Comparison of ENCODE assay signal across 20 cellular contexts in genomic region chr2:220708366-220708765, GRCh38.
DNase-seq lines count a peak whose midpoint lies in the region; ATAC-seq and TF ChIP-seq lines count a peak whose summit lies in the region.
"Had no signal": no experiment of that assay in that cellular context is flagged by ENCODE, and none has a peak within 500 bp of the region (broad histone marks: within the 10 kb centered on the region; RNA-seq: fewer than 3 reads in every experiment).

No MANE protein-coding gene starts in this region.

- in situ Hi-C loops in brain microvascular endothelial cell (cut with HindIII; ENCODE audit: low pct_ligation_motif_present, low sequenced_read_pairs) = no loop called here

- H4K5ac ChIP-seq in mesendoderm (ENCODE audit: low read length) = no peak overlapping the region

- H3K9ac ChIP-seq in mesenchymal stem cell (ENCODE audit: low read length) (peak overlapping the region; percentile 39), mesendoderm (ENCODE audit: low read length) (no peak overlapping the region)

- no peaks in the 10 kb centered on the region for H3K79me2 ChIP-seq in mesendoderm (ENCODE audit: control insufficient read depth, insufficient read depth, low read length)

- no peak overlapping the region for H2AFZ ChIP-seq in mesenchymal stem cell (ENCODE audit: low read depth, low read length)

- no peak overlapping the region for H3K14ac ChIP-seq in mesenchymal stem cell (ENCODE audit: low read length in 2 of 2)

- no peak overlapping the region for H3K4ac ChIP-seq in mesenchymal stem cell (ENCODE audit: low read depth in 1 of 2, low read length in 2 of 2)
- no peak overlapping the region for H3K4ac ChIP-seq in mesendoderm (ENCODE audit: low read depth, low read length)

- WGBS in mesenchymal stem cell = 93% methylated on average over 3 of the region's 3 CpGs
- no CpG with 5 or more reads among the region's 3 CpGs for WGBS in mesendoderm (ENCODE audit: extremely low coverage, insufficient coverage, low lambda C conversion rate)

- H2AK5ac ChIP-seq in mesenchymal stem cell (ENCODE audit: low read length, severe bottlenecking) (no peak overlapping the region), mesendoderm (ENCODE audit: low read length) (no peak overlapping the region)

- H3K4me2 ChIP-seq in mesenchymal stem cell (ENCODE audit: low read length, poor library complexity, severe bottlenecking) = no peak overlapping the region
- no peak overlapping the region for H3K4me2 ChIP-seq in mesendoderm (ENCODE audit: low read length)

- H3K4me1 ChIP-seq in mesenchymal stem cell (ENCODE audit: control insufficient read depth, insufficient read depth, low read depth, low read length) (peaks cover 2% of the 10 kb centered on the region), mesendoderm (ENCODE audit: control insufficient read depth, low read depth, low read length) (no peaks in the 10 kb centered on the region), lower lobe of right lung (no peaks in the 10 kb centered on the region)
- H3K4me1 ChIP-seq: suprapubic skin had no signal

- ATAC-seq in GM19035 (IDR thresholded peaks at IDR 0.05; ENCODE audit: unreplicated experiment) = no peak
- ATAC-seq in GM21367 (IDR thresholded peaks at IDR 0.05; ENCODE audit: unreplicated experiment) = no peak
- no peak for ATAC-seq in lower lobe of right lung

- H4K8ac ChIP-seq in mesenchymal stem cell (ENCODE audit: low read length) = no peak overlapping the region
- no peak overlapping the region for H4K8ac ChIP-seq in mesendoderm (ENCODE audit: low read depth, low read length)

- intact Hi-C loops in lower lobe of right lung (cut with DNase I) = no loop called here

- H3K23ac ChIP-seq in mesenchymal stem cell (ENCODE audit: low read length in 2 of 2) = no peak overlapping the region
- no peak overlapping the region for H3K23ac ChIP-seq in mesendoderm (ENCODE audit: low read length)

- no peaks in the 10 kb centered on the region for H3K9me3 ChIP-seq in mesenchymal stem cell (ENCODE audit: control insufficient read depth, low read length)
- H3K9me3 ChIP-seq in lower lobe of right lung = no peaks in the 10 kb centered on the region
- H3K9me3 ChIP-seq: suprapubic skin had no signal

- H3K56ac ChIP-seq in mesendoderm (ENCODE audit: low read length) = no peak overlapping the region

- H3K36me3 ChIP-seq in brain microvascular endothelial cell (replicated peaks) (no peaks in the 10 kb centered on the region), mesenchymal stem cell (ENCODE audit: control insufficient read depth in 1 of 2, insufficient read depth in 2 of 2, low read depth in 1 of 2, low read length in 2 of 2) (no peaks in the 10 kb centered on the region), mesendoderm (ENCODE audit: control insufficient read depth, insufficient read depth, low read length) (no peaks in the 10 kb centered on the region), lower lobe of right lung (no peaks in the 10 kb centered on the region)
- H3K36me3 ChIP-seq: suprapubic skin had no signal

- no peaks in the 10 kb centered on the region for H3K79me1 ChIP-seq in mesenchymal stem cell (replicated peaks; ENCODE audit: low read length, poor library complexity, severe bottlenecking)
- H3K79me1 ChIP-seq in mesendoderm (ENCODE audit: low read length) = no peaks in the 10 kb centered on the region

- H2BK120ac ChIP-seq in mesenchymal stem cell (ENCODE audit: low read depth, low read length) = no peak overlapping the region
- no peak overlapping the region for H2BK120ac ChIP-seq in mesendoderm (ENCODE audit: low read depth, low read length)

- H3K27me3 ChIP-seq in brain microvascular endothelial cell (replicated peaks) (no peaks in the 10 kb centered on the region), mesenchymal stem cell (ENCODE audit: control insufficient read depth in 1 of 2, insufficient read depth in 1 of 2, low read length in 2 of 2) (no peaks in the 10 kb centered on the region), mesendoderm (ENCODE audit: insufficient read depth, low read length, poor library complexity) (no peaks in the 10 kb centered on the region), lower lobe of right lung (ENCODE audit: low read depth) (peaks cover 3% of the 10 kb centered on the region)
- H3K27me3 ChIP-seq: suprapubic skin had no signal

- no peak overlapping the region for H2BK15ac ChIP-seq in mesenchymal stem cell (ENCODE audit: low read depth, poor library complexity, severe bottlenecking)
- no peak overlapping the region for H2BK15ac ChIP-seq in mesendoderm (replicated peaks; ENCODE audit: low read depth)

- TF ChIP-seq CTCF in brain microvascular endothelial cell (IDR thresholded peaks at IDR 0.05; ENCODE audit: low read depth, low read length, missing control alignments) (no peak), lower lobe of right lung (IDR thresholded peaks at IDR 0.05) (no peak)

- no peak overlapping the region for H3K27ac ChIP-seq in brain microvascular endothelial cell
- peak overlapping the region; percentile 69 for H3K27ac ChIP-seq in mesenchymal stem cell (ENCODE audit: low read length, poor library complexity, severe bottlenecking)
- H3K27ac ChIP-seq in mesendoderm (ENCODE audit: low read depth, low read length) = no peak overlapping the region
- H3K27ac ChIP-seq in lower lobe of right lung = no peak overlapping the region
- H3K27ac ChIP-seq: suprapubic skin had no signal

- H2BK12ac ChIP-seq in mesenchymal stem cell (ENCODE audit: low read length in 2 of 2) = no peak overlapping the region

- H2BK5ac ChIP-seq in mesenchymal stem cell (ENCODE audit: low read depth, low read length, poor library complexity, severe bottlenecking) (no peak overlapping the region), mesendoderm (ENCODE audit: low read length) (no peak overlapping the region)

- no peak overlapping the region for H4K91ac ChIP-seq in mesenchymal stem cell (ENCODE audit: low read length)

- H3K18ac ChIP-seq in mesenchymal stem cell (ENCODE audit: low read depth in 1 of 2, low read length in 2 of 2) (no peak overlapping the region), mesendoderm (ENCODE audit: low read length) (no peak overlapping the region)

- H3K4me3 ChIP-seq in brain microvascular endothelial cell (ENCODE audit: low read depth, low read length) = no peak overlapping the region
- H3K4me3 ChIP-seq in mesenchymal stem cell (ENCODE audit: insufficient read depth in 1 of 2, low read depth in 1 of 2, low read length in 2 of 2) = no peak overlapping the region
- no peak overlapping the region for H3K4me3 ChIP-seq in mesendoderm (ENCODE audit: low read length)
- H3K4me3 ChIP-seq in lower lobe of right lung = no peak overlapping the region
- H3K4me3 ChIP-seq: suprapubic skin had no signal

- DNase-seq in AG20443 (ENCODE audit: low spot score) (peak; percentile 84), HT1080 (ENCODE audit: low read depth) (peak; percentile 73), brain microvascular endothelial cell (peak; percentile 75), mesenchymal stem cell (peak; percentile 20), mesendoderm (no peak), lower lobe of right lung (no peak)
- DNase-seq: activated CD4-positive, alpha-beta T cell treated with anti-CD3 and anti-CD28 coated beads, Interleukin-2, amount 50 U/mL, for 4 hours; activated gamma-delta T cell; amygdala; DMS79 treated with DMSO at 0.1 percent for 48 hours; endodermal cell; foreskin melanocyte; NCI-H1694; NCI-H2227 treated with DMSO at 0.1 percent for 48 hours; NCI-H82; SIG-M5; T-helper 1 cell had no signal

Comparison
In these comparisons a context has a peak if more than half of its experiments do, and no peak if none do; other contexts are left out.
1. DNase-seq: peak in AG20443 (single experiment), HT1080 (single experiment), brain microvascular endothelial cell (single experiment) and mesenchymal stem cell (single experiment); none in mesendoderm (single experiment) and lower lobe of right lung (single experiment).